ENCODE assay signal across 21 cellular contexts in the genomic region with DNA sequence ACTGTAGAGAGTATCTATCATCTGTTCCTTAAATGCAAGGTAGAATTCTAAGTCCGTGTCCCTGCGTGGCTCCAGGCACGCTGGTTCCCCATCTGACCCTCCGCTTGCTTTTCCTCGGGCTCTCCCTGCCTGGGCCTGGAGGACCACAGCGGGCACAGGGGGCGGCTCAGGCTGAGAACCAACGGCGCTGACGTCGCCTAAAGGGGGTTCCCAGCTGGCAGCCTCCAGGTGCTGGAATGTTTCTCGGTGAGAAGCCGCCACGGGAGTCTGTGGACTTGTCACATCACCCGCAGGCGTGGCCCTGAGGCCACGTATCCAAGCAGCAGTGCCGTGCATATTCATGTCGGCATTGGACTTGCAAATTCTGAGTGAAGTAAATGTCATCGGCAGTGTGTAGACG. TPM values are rescaled to one million over a fixed set of nuclear protein-coding genes. Genes with fewer than 3 reads are reported as not detected.
DNase-seq lines count a peak whose midpoint lies in the region; ATAC-seq, FAIRE-seq and TF ChIP-seq lines count a peak whose summit lies in the region.
"Had no signal": no experiment of that assay in that cellular context is flagged by ENCODE, and none has a peak within 500 bp of the region (broad histone marks: within the 10 kb centered on the region; RNA-seq: fewer than 3 reads in every experiment).

No MANE protein-coding gene starts in this region.

- 16% methylated on average over 21 of the region's 21 CpGs for WGBS in HepG2 (ENCODE audit: low lambda C conversion rate)
- WGBS in right lobe of liver (ENCODE audit: insufficient coverage, low coverage, low lambda C conversion rate, missing lambda C conversion rate) = 74% methylated on average over 14 of the region's 21 CpGs

- H3K79me2 ChIP-seq in HepG2 (ENCODE audit: insufficient read depth, low read length) = no peaks in the 10 kb centered on the region

- no peaks in the 10 kb centered on the region for H3K9me3 ChIP-seq in HepG2 (ENCODE audit: low read length)
- H3K9me3 ChIP-seq in right lobe of liver = no peaks in the 10 kb centered on the region
- no peaks in the 10 kb centered on the region for H3K9me3 ChIP-seq in WERI-Rb-1 (ENCODE audit: severe bottlenecking)
- no peaks in the 10 kb centered on the region for H3K9me3 ChIP-seq in lower lobe of right lung
- H3K9me3 ChIP-seq: breast epithelium, thyroid gland had no signal

- DNase-seq in HepG2 (ENCODE audit: low spot score) (no peak), right lobe of liver (no peak), WERI-Rb-1 (peak; percentile 6), lower lobe of right lung (peak; percentile 25), urothelium cell line (ENCODE audit: low spot score) (no peak)
- no peak for DNase-seq in stimulated activated CD8-positive, alpha-beta memory T cell treated with anti-CD3 and anti-CD28 coated beads, Interleukin-4, amount 100 ng/mL, for 48 hours
- DNase-seq: activated T-cell treated with anti-CD3 and anti-CD28 coated beads, Interleukin-2, amount 50 U/mL, for 72 hours; dermis blood vessel endothelial cell; glutamatergic neuron; KG1; NCI-H1436 treated with DMSO at 0.1 percent for 48 hours; NCI-H510A treated with DMSO at 0.1 percent for 48 hours; stimulated activated CD4-positive, alpha-beta T cell treated with anti-CD3 and anti-CD28 coated beads, Interleukin-12 subunit alpha, Interleukin-12 subunit beta, amount 100 ng/mL, for 4 hours; stimulated activated CD4-positive, alpha-beta T cell treated with anti-CD3 and anti-CD28 coated beads, Interleukin-4, amount 100 ng/mL, for 4 hours; T-helper 9 cell; thyroid gland had no signal

- no peak overlapping the region for H3K9ac ChIP-seq in HepG2 (ENCODE audit: insufficient read depth, low read depth, low read length)

- no peak for TF ChIP-seq EP300 in HepG2 (IDR thresholded peaks at IDR 0.05; ENCODE audit: low read depth in 2 of 2, low read length in 2 of 2)
- TF ChIP-seq EP300 in HepG2 (CRISPR knock-in tag; IDR thresholded peaks at IDR 0.05; ENCODE audit: borderline replicate concordance) = no peak

- no peak overlapping the region for H2AFZ ChIP-seq in HepG2 (ENCODE audit: low read length)

- ATAC-seq in HepG2 (no peak), right lobe of liver (no peak), lower lobe of right lung (no peak), GM18907 (IDR thresholded peaks at IDR 0.05; ENCODE audit: unreplicated experiment) (no peak)
- ATAC-seq: activated T-cell treated with anti-CD3 and anti-CD28 coated beads, Interleukin-2, amount 50 U/mL, for 72 hours; left colon had no signal

- TF ChIP-seq POLR2A in HepG2 (IDR thresholded peaks at IDR 0.05; ENCODE audit: insufficient read depth in 1 of 2, low read depth in 2 of 2, low read length in 2 of 2) (no peak), right lobe of liver (IDR thresholded peaks at IDR 0.05) (no peak)

- no peak for TF ChIP-seq CTCF in HepG2 (CRISPR knock-in tag; IDR thresholded peaks at IDR 0.05)
- no peak for TF ChIP-seq CTCF in right lobe of liver (IDR thresholded peaks at IDR 0.05)
- no peak for TF ChIP-seq CTCF in WERI-Rb-1 (IDR thresholded peaks at IDR 0.05; ENCODE audit: low read depth, low read length)
- TF ChIP-seq CTCF in lower lobe of right lung (IDR thresholded peaks at IDR 0.05) = no peak

- no peaks in the 10 kb centered on the region for H3K36me3 ChIP-seq in HepG2 (replicated peaks in 1 of 2; ENCODE audit: control insufficient read depth in 1 of 2, insufficient read depth in 2 of 2, low read length in 2 of 2)
- no peaks in the 10 kb centered on the region for H3K36me3 ChIP-seq in right lobe of liver
- H3K36me3 ChIP-seq in WERI-Rb-1 = no peaks in the 10 kb centered on the region
- no peaks in the 10 kb centered on the region for H3K36me3 ChIP-seq in lower lobe of right lung
- H3K36me3 ChIP-seq: breast epithelium, thyroid gland had no signal

- POLR2A ChIA-PET in HepG2 (lab: Yijun Ruan, JAX) = no interaction called here

- peaks cover 49 to 93% of the 10 kb centered on the region in 2 experiments for H3K27me3 ChIP-seq in HepG2 (ENCODE audit: control insufficient read depth in 1 of 2, insufficient read depth in 2 of 2, low read length in 2 of 2)
- no peaks in the 10 kb centered on the region for H3K27me3 ChIP-seq in right lobe of liver
- no peaks in the 10 kb centered on the region for H3K27me3 ChIP-seq in WERI-Rb-1 (ENCODE audit: insufficient read depth, low read depth, severe bottlenecking)
- H3K27me3 ChIP-seq in lower lobe of right lung (ENCODE audit: low read depth) = peaks cover 32% of the 10 kb centered on the region
- H3K27me3 ChIP-seq: thyroid gland had no signal

- no peak overlapping the region for H3K4me2 ChIP-seq in HepG2 (ENCODE audit: low read depth, low read length)

- in situ Hi-C loops in HepG2 (cut with HindIII; ENCODE audit: extremely low pct_ligation_motif_present, low pct_unique_long_range_greater_than_20kb) = no loop called here

- intact Hi-C loops in HepG2 (cut with micrococcal nuclease; ENCODE audit: unreplicated experiment) (no loop called here), right lobe of liver (cut with DNase I) (no loop called here), lower lobe of right lung (cut with DNase I) (no loop called here)

- no peak for TF ChIP-seq RAD21 in HepG2 (CRISPR knock-in tag; IDR thresholded peaks at IDR 0.05)

- H3K4me3 ChIP-seq in HepG2 (replicated peaks in 1 of 3; ENCODE audit: insufficient read depth in 1 of 3, low read depth in 2 of 3, low read length in 3 of 3) (no peak overlapping the region), right lobe of liver (no peak overlapping the region), WERI-Rb-1 (ENCODE audit: low read depth, low read length) (no peak overlapping the region), lower lobe of right lung (no peak overlapping the region)
- H3K4me3 ChIP-seq: breast epithelium, SK-N-MC, thyroid gland had no signal

- H3K27ac ChIP-seq in HepG2 (ENCODE audit: extremely low read length, insufficient read depth, low read length) (no peak overlapping the region), right lobe of liver (no peak overlapping the region), WERI-Rb-1 (no peak overlapping the region), lower lobe of right lung (no peak overlapping the region)
- H3K27ac ChIP-seq: breast epithelium, SK-N-MC, thyroid gland had no signal

- no peak for FAIRE-seq in HepG2 (lab: Jason Lieb, UNC)
- FAIRE-seq in urothelium cell line (lab: Jason Lieb, UNC) = peak; percentile 89

- 0 out of 2 replicates have a peak, but pooled peaks cover 2% of the 10 kb centered on the region for H4K20me1 ChIP-seq in HepG2 (ENCODE audit: insufficient read depth, low read length)

- BruUV-seq in HepG2 (replicated peaks; lab: Mats Ljungman, UMichigan) = no TSS peak

- H3K4me1 ChIP-seq in HepG2 (ENCODE audit: insufficient read depth, low read length) = no peaks in the 10 kb centered on the region
- H3K4me1 ChIP-seq in right lobe of liver = no peaks in the 10 kb centered on the region
- no peaks in the 10 kb centered on the region for H3K4me1 ChIP-seq in lower lobe of right lung
- H3K4me1 ChIP-seq: breast epithelium, thyroid gland had no signal

- CTCF ChIA-PET in HepG2 (lab: Yijun Ruan, JAX; ENCODE audit: low intra/inter-chr PET ratio, low total read pairs) = no interaction called here

TF ChIP-seq in HepG2, 621 proteins besides CTCF, POLR2A, EP300 and RAD21:
- TF ChIP-seq MTA1 (CRISPR knock-in tag; IDR thresholded peaks at IDR 0.05; ENCODE audit: borderline replicate concordance) (no peak), EZH2 (conservative IDR thresholded peaks at IDR 0.05; ENCODE audit: low read depth, low read length) (0 out of 2 replicates have a peak, but pooled peaks have one; percentile 63)

RNA-seq across cellular contexts. Expression of a gene that starts 24.1 kb away (rescaled TPM):
- total RNA-seq in HepG2 (2016; rRNA removed; fragmentation: Illumina TruSeq; extraction: Trizol) (0.09 TPM in 1 of 2 replicates, not detected in the other), right lobe of liver (under 1 TPM in 4 of 6 experiments, not detected in 2; 0.04 to 0.74 (median 0.09) TPM), lower lobe of right lung (not detected)
- total RNA-seq in HepG2 (2016; cell fraction: cytosol; rRNA removed; fragmentation: Illumina TruSeq; extraction: Trizol; ENCODE audit: low read depth) = not detected in 2 replicates
- total RNA-seq in HepG2 (2016; cell fraction: insoluble cytoplasmic fraction; rRNA removed; fragmentation: Illumina TruSeq; extraction: Trizol) = 0.04 TPM in 1 of 2 replicates, not detected in the other
- 0.09 TPM in 1 of 2 replicates, not detected in the other for total RNA-seq in HepG2 (2016; cell fraction: membrane; rRNA removed; fragmentation: Illumina TruSeq; extraction: Trizol)
- total RNA-seq in HepG2 (2016; cell fraction: nucleus; rRNA removed; fragmentation: Illumina TruSeq; extraction: Trizol) = 0.12 TPM in 1 of 2 replicates, not detected in the other
- polyA plus RNA-seq in HepG2 (2011; rRNA removed) = 0.12 and 0.17 TPM in 2 replicates
- 0.09 and 0.12 TPM in 2 replicates for polyA plus RNA-seq in HepG2 (2011; cell fraction: cytosol; rRNA removed)
- 0.38 and 0.51 TPM in 2 replicates for polyA plus RNA-seq in HepG2 (2011; cell fraction: nucleus; rRNA removed)
- polyA plus RNA-seq in HepG2 (2012) = 0.09 and 0.19 TPM in 2 replicates
- not detected in 2 replicates for polyA plus RNA-seq in HepG2 (2016; cell fraction: cytosol; fragmentation: Illumina TruSeq; extraction: Trizol; ENCODE audit: low read depth)
- 0.08 TPM in 1 of 2 replicates, not detected in the other for polyA plus RNA-seq in HepG2 (2016; cell fraction: insoluble cytoplasmic fraction; fragmentation: Illumina TruSeq; extraction: Trizol; ENCODE audit: low read depth)
- polyA plus RNA-seq in HepG2 (2016; cell fraction: membrane; fragmentation: Illumina TruSeq; extraction: Trizol; ENCODE audit: low read depth) = 0.05 TPM in 1 of 2 replicates, not detected in the other
- polyA plus RNA-seq in HepG2 (2016; cell fraction: nucleus; fragmentation: Illumina TruSeq; extraction: Trizol; ENCODE audit: insufficient read depth, low read depth) = 0.35 and 0.41 TPM in 2 replicates
- 0.24 TPM in 1 of 2 replicates, not detected in the other for polyA minus RNA-seq in HepG2 (2011; rRNA and poly(A)+ RNA removed; ENCODE audit: low replicate concordance)
- polyA minus RNA-seq in HepG2 (2011; cell fraction: cytosol; rRNA and poly(A)+ RNA removed) = not detected in 2 replicates
- 0.12 and 0.13 TPM in 2 replicates for polyA minus RNA-seq in HepG2 (2011; cell fraction: nucleus; rRNA and poly(A)+ RNA removed)
- total RNA-seq: activated CD8-positive, alpha-beta memory T cell treated with anti-CD3 and anti-CD28 coated beads for 36 hours; activated T-cell treated with anti-CD3 and anti-CD28 coated beads, Interleukin-2, amount 50 U/mL, for 72 hours; dermis blood vessel endothelial cell had no signal

Comparison
In these comparisons a context has a peak if more than half of its experiments do, and no peak if none do; other contexts are left out.
1. DNase-seq: peak in WERI-Rb-1 (single experiment) and lower lobe of right lung (single experiment); none in HepG2 (single experiment), right lobe of liver (0 of 3), urothelium cell line (single experiment) and stimulated activated CD8-positive, alpha-beta memory T cell treated with anti-CD3 and anti-CD28 coated beads, Interleukin-4, amount 100 ng/mL, for 48 hours (single experiment).